ENCODE assay signal across 10 cellular contexts in the genomic region with DNA sequence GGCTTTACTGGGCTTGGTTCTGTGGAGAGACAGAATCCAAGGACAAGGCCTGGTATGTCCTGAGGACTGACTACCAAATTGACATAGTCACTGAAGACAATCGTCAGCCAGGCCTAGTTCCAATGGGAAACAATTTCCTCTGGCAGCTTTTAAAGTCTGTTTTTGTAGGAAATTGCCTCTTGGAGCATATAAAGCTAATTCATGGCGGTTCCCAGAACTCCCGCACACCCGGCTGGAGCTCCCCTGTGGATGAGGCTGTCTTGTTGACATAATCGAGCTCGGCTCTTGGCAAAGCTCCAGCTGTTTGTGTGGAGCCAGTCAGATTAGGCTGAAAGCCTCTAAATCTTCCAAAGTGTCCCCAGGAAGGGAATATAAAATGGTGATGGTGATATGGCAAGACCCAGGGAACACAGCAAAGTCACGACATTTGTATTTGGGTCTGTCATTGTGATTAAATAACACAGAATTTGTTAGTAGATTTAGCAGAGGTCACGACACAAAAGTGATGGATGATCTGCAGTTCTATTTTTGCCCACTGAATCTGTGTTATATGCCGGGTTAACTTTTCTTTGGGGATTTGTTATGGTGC.
DNase-seq lines count a peak whose midpoint lies in the region; ATAC-seq and TF ChIP-seq lines count a peak whose summit lies in the region.
"Had no signal": no experiment of that assay in that cellular context is flagged by ENCODE, and none has a peak within 500 bp of the region (broad histone marks: within the 10 kb centered on the region; RNA-seq: fewer than 3 reads in every experiment).

No MANE protein-coding gene starts in this region.

- peak; percentile 94 for DNase-seq in NCI-H1694 treated with DMSO at 0.1 percent for 48 hours (lab: John Stamatoyannopoulos, UW)
- peak; percentile 80 for DNase-seq in astrocyte of the hippocampus (ENCODE audit: low read depth, low spot score)
- peak; percentile 83 for DNase-seq in inferior parietal cortex (ENCODE audit: extremely low spot score)
- DNase-seq in stromal cell of bone marrow (ENCODE audit: low read depth) = peak; percentile 13
- DNase-seq in RKO (ENCODE audit: low spot score) = no peak
- DNase-seq in DMS114 treated with DMSO at 0.1 percent for 48 hours (lab: John Stamatoyannopoulos, UW; ENCODE audit: unreplicated experiment) = no peak
- DNase-seq in upper lobe of right lung = no peak
- DNase-seq: KG1; naive thymus-derived CD8-positive, alpha-beta T cell had no signal

- no peak for ATAC-seq in GM21576 (IDR thresholded peaks at IDR 0.05; ENCODE audit: unreplicated experiment)
- no peak for ATAC-seq in upper lobe of right lung
- ATAC-seq: naive thymus-derived CD8-positive, alpha-beta T cell had no signal

- H3K36me3 ChIP-seq in upper lobe of right lung = no peaks in the 10 kb centered on the region

- H3K27ac ChIP-seq in upper lobe of right lung = no peak overlapping the region

- no peak for TF ChIP-seq CTCF in upper lobe of right lung (IDR thresholded peaks at IDR 0.05)

- no peak overlapping the region for H3K4me3 ChIP-seq in upper lobe of right lung

- H3K9me3 ChIP-seq in upper lobe of right lung = no peaks in the 10 kb centered on the region

- no peaks in the 10 kb centered on the region for H3K4me1 ChIP-seq in upper lobe of right lung

- intact Hi-C loops in upper lobe of right lung (cut with DNase I) = no loop called here

- no peaks in the 10 kb centered on the region for H3K27me3 ChIP-seq in upper lobe of right lung

Comparison
In these comparisons a context has a peak if more than half of its experiments do, and no peak if none do; other contexts are left out.
1. DNase-seq: peak in NCI-H1694 treated with DMSO at 0.1 percent for 48 hours (single experiment), astrocyte of the hippocampus (single experiment), inferior parietal cortex (single experiment) and stromal cell of bone marrow (single experiment); none in RKO (single experiment), DMS114 treated with DMSO at 0.1 percent for 48 hours (single experiment) and upper lobe of right lung (single experiment).